Comparison of ENCODE assay signal across 25 cellular contexts in genomic region chr11:55054723-55055122, GRCh38.
A peak's percentile ranks its signal among the peaks of the same experiment; 100 is the strongest.
DNase-seq lines count a peak whose midpoint lies in the region; ATAC-seq, FAIRE-seq and TF ChIP-seq lines count a peak whose summit lies in the region.
"Had no signal": no experiment of that assay in that cellular context is flagged by ENCODE, and none has a peak within 500 bp of the region (broad histone marks: within the 10 kb centered on the region; RNA-seq: fewer than 3 reads in every experiment).

No MANE protein-coding gene starts in this region.

- no peak overlapping the region for H3K14ac ChIP-seq in IMR-90 (replicated peaks; ENCODE audit: low read depth, low read length)

- no peaks in the 10 kb centered on the region for H3K9me1 ChIP-seq in IMR-90 (ENCODE audit: insufficient read depth, low read length)

- no peak overlapping the region for H3K4ac ChIP-seq in IMR-90 (ENCODE audit: low read depth, low read length)

- H3K9me3 ChIP-seq in A549 (peaks cover 16% of the 10 kb centered on the region; the same call in 1 of the 3 replicates), IMR-90 (ENCODE audit: control insufficient read depth, insufficient read depth, low read length) (no peaks in the 10 kb centered on the region; the same call in 1 of the 2 replicates), endodermal cell (ENCODE audit: control insufficient read depth, low read length) (peaks cover 95% of the 10 kb centered on the region)
- H3K9me3 ChIP-seq: BE2C had no signal

- no peak for FAIRE-seq in A549 (lab: Jason Lieb, UNC)
- FAIRE-seq: GM12878, GM12892, GM18507 had no signal

- DNase-seq in A549 (ENCODE audit: low read depth in 1 of 2, low spot score in 1 of 2) (no peak), IMR-90 (no peak), endodermal cell (no peak), A172 (ENCODE audit: low spot score) (no peak)
- DNase-seq in activated naive CD4-positive, alpha-beta T cell treated with Interleukin-2 at 50 U/mL for 16 hours = no peak
- DNase-seq: 8988T; ACHN; BE2C; C1 segment of cervical spinal cord; CD4-positive, alpha-beta memory T cell; CD4-positive, CD25-positive, alpha-beta regulatory T cell; CD8-positive, alpha-beta memory T cell; COR-L47; DMS 273 treated with DMSO at 0.1 percent for 48 hours; DMS153; DMS53; DMS79; DND-41; EL; GDM1 had no signal

- no peak overlapping the region for H4K91ac ChIP-seq in IMR-90 (ENCODE audit: insufficient read depth, low read depth, low read length)

- POLR2A ChIA-PET in A549 (lab: Yijun Ruan, JAX) = no interaction called here
- POLR2A ChIA-PET in IMR-90 (lab: Charles Lee; ENCODE audit: unreplicated experiment) = no interaction called here

- H2AFZ ChIP-seq in IMR-90 (replicated peaks; ENCODE audit: low read length, poor library complexity) = no peak overlapping the region

- TF ChIP-seq RAD21 in A549 (conservative IDR thresholded peaks at IDR 0.05 in 1 of 2, IDR thresholded peaks at IDR 0.05 in 1 of 2) (no peak), IMR-90 (IDR thresholded peaks at IDR 0.05; ENCODE audit: low read length) (no peak)

- dilution Hi-C loops in IMR-90 (cut with HindIII; ENCODE audit: low sequenced_read_pairs, unreplicated experiment) = no loop called here

- no peaks in the 10 kb centered on the region for H3K27me3 Mint-ChIP-seq in endodermal cell (ENCODE audit: insufficient read depth)
- H3K27me3 Mint-ChIP-seq: CD4-positive, alpha-beta memory T cell; CD4-positive, CD25-positive, alpha-beta regulatory T cell; CD8-positive, alpha-beta memory T cell had no signal

- H3K4me3 ChIP-seq in A549 (no peak overlapping the region), IMR-90 (ENCODE audit: insufficient read depth, low read depth, low read length) (no peak overlapping the region), endodermal cell (ENCODE audit: low read length) (peak overlapping the region; percentile 54)
- H3K4me3 ChIP-seq: BLaER1, GM12878 had no signal

- no peak overlapping the region for H2BK5ac ChIP-seq in IMR-90 (ENCODE audit: low read depth, low read length, poor library complexity, severe bottlenecking)

- no peak overlapping the region for H3K4me3 Mint-ChIP-seq in endodermal cell
- H3K4me3 Mint-ChIP-seq: CD14-positive monocyte; CD4-positive, alpha-beta memory T cell; CD4-positive, CD25-positive, alpha-beta regulatory T cell; CD8-positive, alpha-beta memory T cell had no signal

- H3K36me3 ChIP-seq in IMR-90 (ENCODE audit: control insufficient read depth, insufficient read depth, low read length) (no peaks in the 10 kb centered on the region), endodermal cell (ENCODE audit: control insufficient read depth, insufficient read depth, low read length) (no peaks in the 10 kb centered on the region)
- H3K36me3 ChIP-seq: BE2C, BLaER1 had no signal

- H3K27me3 ChIP-seq in IMR-90 (ENCODE audit: control insufficient read depth, insufficient read depth, low read length) (no peaks in the 10 kb centered on the region), endodermal cell (ENCODE audit: control insufficient read depth, insufficient read depth, low read length, poor library complexity, severe bottlenecking) (no peaks in the 10 kb centered on the region)
- H3K27me3 ChIP-seq: BE2C, BLaER1 had no signal

- H4K5ac ChIP-seq in IMR-90 (ENCODE audit: low read depth, low read length) = no peak overlapping the region

- no peaks in the 10 kb centered on the region for H3K79me1 ChIP-seq in IMR-90 (ENCODE audit: low read depth in 1 of 2, low read length in 2 of 2)

- no peak overlapping the region for H2BK20ac ChIP-seq in IMR-90 (ENCODE audit: low read depth, low read length)

- no peak overlapping the region for H3K27ac Mint-ChIP-seq in endodermal cell
- H3K27ac Mint-ChIP-seq: CD14-positive monocyte; CD4-positive, alpha-beta memory T cell; CD4-positive, CD25-positive, alpha-beta regulatory T cell; CD8-positive, alpha-beta memory T cell had no signal

- no peaks in the 10 kb centered on the region for H3K36me3 Mint-ChIP-seq in endodermal cell (ENCODE audit: low read depth)
- H3K36me3 Mint-ChIP-seq: CD14-positive monocyte; CD4-positive, alpha-beta memory T cell; CD4-positive, CD25-positive, alpha-beta regulatory T cell; CD8-positive, alpha-beta memory T cell had no signal

- H3K9me3 Mint-ChIP-seq in endodermal cell = peaks cover 97% of the 10 kb centered on the region

- no peak overlapping the region for H3K23ac ChIP-seq in IMR-90 (ENCODE audit: low read depth, low read length)

- H3K18ac ChIP-seq in IMR-90 (ENCODE audit: low read depth, low read length) = no peak overlapping the region

- no peak overlapping the region for H3K56ac ChIP-seq in IMR-90 (ENCODE audit: extremely low read depth, insufficient read depth, low read length)

- intact Hi-C loops in IMR-90 (cut with micrococcal nuclease) = no loop called here

- no peaks in the 10 kb centered on the region for H3K4me1 Mint-ChIP-seq in endodermal cell
- H3K4me1 Mint-ChIP-seq: CD14-positive monocyte; CD4-positive, alpha-beta memory T cell; CD4-positive, CD25-positive, alpha-beta regulatory T cell; CD8-positive, alpha-beta memory T cell had no signal

- no peak overlapping the region for H2BK15ac ChIP-seq in IMR-90 (ENCODE audit: low read depth, low read length)

- H3K9ac ChIP-seq in IMR-90 (ENCODE audit: low read depth, low read length) = no peak overlapping the region
- no peak overlapping the region for H3K9ac ChIP-seq in endodermal cell (ENCODE audit: extremely low read depth, low read length, poor library complexity, severe bottlenecking)
- H3K9ac ChIP-seq: BLaER1 had no signal

- in situ Hi-C loops in IMR-90 (cut with MboI; ENCODE audit: low sequenced_read_pairs) = no loop called here

- TF ChIP-seq EP300 in A549 (IDR thresholded peaks at IDR 0.05) = no peak

- H4K8ac ChIP-seq in IMR-90 (ENCODE audit: low read depth in 2 of 2, low read length in 2 of 2) = no peak overlapping the region

- H2AK9ac ChIP-seq in IMR-90 (replicated peaks; ENCODE audit: low read depth, low read length, poor library complexity) = no peak overlapping the region

- no peak for ATAC-seq in A549
- no peak for ATAC-seq in IMR-90 (ENCODE audit: low read depth)
- ATAC-seq: GM12878 had no signal

- H3K27ac ChIP-seq in A549 = no peak overlapping the region
- H3K27ac ChIP-seq in IMR-90 (ENCODE audit: insufficient read depth, low read length) = no peak overlapping the region
- H3K27ac ChIP-seq in endodermal cell (ENCODE audit: low read depth, low read length) = no peak overlapping the region
- H3K27ac ChIP-seq: BLaER1 had no signal

- CTCF ChIA-PET in A549 (lab: Yijun Ruan, JAX) = no interaction called here
- CTCF ChIA-PET in IMR-90 (lab: Yijun Ruan, JAX) = no interaction called here

- TF ChIP-seq CTCF in A549 (IDR thresholded peaks at IDR 0.05) = no peak
- no peak for TF ChIP-seq CTCF in IMR-90 (conservative IDR thresholded peaks at IDR 0.05; ENCODE audit: low read depth, low read length)
- no peak for TF ChIP-seq CTCF in endodermal cell (conservative IDR thresholded peaks at IDR 0.05)

- H3K4me2 ChIP-seq in A549 = no peak overlapping the region
- no peak overlapping the region for H3K4me2 ChIP-seq in IMR-90 (ENCODE audit: low read depth, low read length)
- H3K4me2 ChIP-seq: BLaER1 had no signal

- H4K20me1 ChIP-seq in IMR-90 (ENCODE audit: insufficient read depth, low read length) = no peaks in the 10 kb centered on the region
- H4K20me1 ChIP-seq: BLaER1 had no signal

- H3K4me1 ChIP-seq in A549 (no peaks in the 10 kb centered on the region), IMR-90 (ENCODE audit: control insufficient read depth, insufficient read depth, low read length) (no peaks in the 10 kb centered on the region), endodermal cell (ENCODE audit: control insufficient read depth, insufficient read depth, low read length) (no peaks in the 10 kb centered on the region)
- H3K4me1 ChIP-seq: BE2C, BLaER1 had no signal

- TF ChIP-seq POLR2A in A549 (IDR thresholded peaks at IDR 0.05; ENCODE audit: low read length) (no peak), IMR-90 (IDR thresholded peaks at IDR 0.05; ENCODE audit: low read depth, low read length) (no peak)

- no peak overlapping the region for H2AK5ac ChIP-seq in IMR-90 (ENCODE audit: low read depth, low read length)

- no TSS peak for BruUV-seq in IMR-90 (replicated peaks; lab: Mats Ljungman, UMichigan)

- no peak overlapping the region for H2BK120ac ChIP-seq in IMR-90 (ENCODE audit: low read depth, low read length)

TF ChIP-seq in A549, 52 proteins besides CTCF, POLR2A, EP300 and RAD21:
- no peak for TF ChIP-seq RARB (CRISPR knock-in tag; IDR thresholded peaks at IDR 0.05)
- peak; percentile 81 for TF ChIP-seq MAFK (IDR thresholded peaks at IDR 0.05; ENCODE audit: partially characterized antibody)
- TF ChIP-seq SREBF2 (IDR thresholded peaks at IDR 0.05) = no peak

TF ChIP-seq in IMR-90, 13 proteins besides CTCF, POLR2A, EP300 and RAD21:
- TF ChIP-seq CHD1 (IDR thresholded peaks at IDR 0.05; ENCODE audit: low read depth, low read length) (no peak), BHLHE40 (IDR thresholded peaks at IDR 0.05; ENCODE audit: low read depth, low read length) (no peak), MAFK (IDR thresholded peaks at IDR 0.05; ENCODE audit: low read depth, low read length) (peak; percentile 73)
